In genomic region chr13:40103864-40104263, GRCh38 we compare ENCODE assay signal across 17 cellular contexts.
DNase-seq lines count a peak whose midpoint lies in the region; ATAC-seq and TF ChIP-seq lines count a peak whose summit lies in the region.
"Had no signal": no experiment of that assay in that cellular context is flagged by ENCODE, and none has a peak within 500 bp of the region (broad histone marks: within the 10 kb centered on the region; RNA-seq: fewer than 3 reads in every experiment).

No MANE protein-coding gene starts in this region.

- peak overlapping the region; percentile 89 for H3K27ac Mint-ChIP-seq in activated CD8-positive, alpha-beta T cell treated with anti-CD3 and anti-CD28 coated beads for 36 hours
- no peak overlapping the region for H3K27ac Mint-ChIP-seq in activated CD8-positive, alpha-beta T cell treated with anti-CD3 and anti-CD28 coated beads, Interleukin-2, amount 10 ng/mL, durations not matched to agents 7 days and 5 days
- peak overlapping the region; percentile 45 for H3K27ac Mint-ChIP-seq in activated T-helper 1 cell treated with anti-CD3 and anti-CD28 coated beads, Interleukin-12 subunit alpha, Interleukin-12 subunit beta, Interleukin-2, Interleukin-4 antibody, amounts not matched to agents 30 ng/mL and 10 ng/mL and 1 ng/mL, durations not matched to agents 14 hours and 24 hours and 36 hours
- no peak overlapping the region for H3K27ac Mint-ChIP-seq in CD14-positive monocyte

- POLR2A ChIA-PET in activated CD8-positive, alpha-beta T cell treated with anti-CD3 and anti-CD28 coated beads for 36 hours (lab: Charles Lee): no interaction called here
- POLR2A ChIA-PET in activated CD8-positive, alpha-beta T cell treated with anti-CD3 and anti-CD28 coated beads, Interleukin-2, amount 10 ng/mL, durations not matched to agents 7 days and 5 days (lab: Charles Lee): interaction anchor here (2.1 kb wide), 1 partner anchor 83 kb away, joined by 4 read pairs; no protein-coding TSS in a partner anchor

- peaks cover 18% of the 10 kb centered on the region for H3K4me1 ChIP-seq in ACC112 (ENCODE audit: control insufficient read depth, insufficient read depth, low read length, unreplicated experiment)
- H3K4me1 ChIP-seq in mucosa of descending colon (ENCODE audit: low read depth): peaks cover 3% of the 10 kb centered on the region

- peaks cover 35% of the 10 kb centered on the region for H3K4me1 Mint-ChIP-seq in activated CD8-positive, alpha-beta T cell treated with anti-CD3 and anti-CD28 coated beads for 36 hours (ENCODE audit: low read depth)
- H3K4me1 Mint-ChIP-seq in activated CD8-positive, alpha-beta T cell treated with anti-CD3 and anti-CD28 coated beads, Interleukin-2, amount 10 ng/mL, durations not matched to agents 7 days and 5 days (ENCODE audit: low read depth): peaks cover 21% of the 10 kb centered on the region
- peaks cover 67% of the 10 kb centered on the region for H3K4me1 Mint-ChIP-seq in activated T-helper 1 cell treated with anti-CD3 and anti-CD28 coated beads, Interleukin-12 subunit alpha, Interleukin-12 subunit beta, Interleukin-2, Interleukin-4 antibody, amounts not matched to agents 30 ng/mL and 10 ng/mL and 1 ng/mL, durations not matched to agents 14 hours and 24 hours and 36 hours (ENCODE audit: low read depth)
- H3K4me1 Mint-ChIP-seq in CD14-positive monocyte: peaks cover under 1% of the 10 kb centered on the region

- no peak overlapping the region for H3K4me3 Mint-ChIP-seq in activated CD8-positive, alpha-beta T cell treated with anti-CD3 and anti-CD28 coated beads for 36 hours
- no peak overlapping the region for H3K4me3 Mint-ChIP-seq in activated CD8-positive, alpha-beta T cell treated with anti-CD3 and anti-CD28 coated beads, Interleukin-2, amount 10 ng/mL, durations not matched to agents 7 days and 5 days
- no peak overlapping the region for H3K4me3 Mint-ChIP-seq in activated T-helper 1 cell treated with anti-CD3 and anti-CD28 coated beads, Interleukin-12 subunit alpha, Interleukin-12 subunit beta, Interleukin-2, Interleukin-4 antibody, amounts not matched to agents 30 ng/mL and 10 ng/mL and 1 ng/mL, durations not matched to agents 14 hours and 24 hours and 36 hours
- no peak overlapping the region for H3K4me3 Mint-ChIP-seq in CD14-positive monocyte

- peaks cover 12% of the 10 kb centered on the region for H3K9me3 Mint-ChIP-seq in activated CD8-positive, alpha-beta T cell treated with anti-CD3 and anti-CD28 coated beads for 36 hours
- peaks cover 10% of the 10 kb centered on the region for H3K9me3 Mint-ChIP-seq in activated CD8-positive, alpha-beta T cell treated with anti-CD3 and anti-CD28 coated beads, Interleukin-2, amount 10 ng/mL, durations not matched to agents 7 days and 5 days (ENCODE audit: insufficient read depth)
- H3K9me3 Mint-ChIP-seq in activated T-helper 1 cell treated with anti-CD3 and anti-CD28 coated beads, Interleukin-12 subunit alpha, Interleukin-12 subunit beta, Interleukin-2, Interleukin-4 antibody, amounts not matched to agents 30 ng/mL and 10 ng/mL and 1 ng/mL, durations not matched to agents 14 hours and 24 hours and 36 hours: peaks cover 8% of the 10 kb centered on the region
- peaks cover 1 to 10% (median 3%) of the 10 kb centered on the region in 7 donors for H3K9me3 Mint-ChIP-seq in CD14-positive monocyte

- no peak for TF ChIP-seq CTCF in activated CD8-positive, alpha-beta T cell treated with anti-CD3 and anti-CD28 coated beads for 36 hours (IDR thresholded peaks at IDR 0.05)
- TF ChIP-seq CTCF in mucosa of descending colon (IDR thresholded peaks at IDR 0.05) (no peak), CD14-positive monocyte (IDR thresholded peaks at IDR 0.05) (no peak)

- DNase-seq in activated CD8-positive, alpha-beta T cell treated with anti-CD3 and anti-CD28 coated beads for 36 hours: no peak
- no peak for DNase-seq in activated CD8-positive, alpha-beta T cell treated with anti-CD3 and anti-CD28 coated beads, Interleukin-2, amount 10 ng/mL, durations not matched to agents 7 days and 5 days
- no peak for DNase-seq in activated T-helper 1 cell treated with anti-CD3 and anti-CD28 coated beads, Interleukin-12 subunit alpha, Interleukin-12 subunit beta, Interleukin-2, Interleukin-4 antibody, amounts not matched to agents 30 ng/mL and 10 ng/mL and 1 ng/mL, durations not matched to agents 14 hours and 24 hours and 36 hours (ENCODE audit: low spot score)
- no peak for DNase-seq in mucosa of descending colon
- no peak for DNase-seq in SIG-M5 treated with dmso at 0.1 percent for 504 hours (lab: John Stamatoyannopoulos, UW; ENCODE audit: unreplicated experiment)
- no peak for DNase-seq in CD14-positive monocyte (ENCODE audit: low spot score)
- DNase-seq: DMS 273 treated with DMSO at 0.1 percent for 48 hours, GOT3, KBM-7, NCI-H1417 treated with DMSO at 0.1 percent for 48 hours, NCI-H1930, NCI-H2171 treated with DMSO at 0.1 percent for 48 hours, NCI-H446 treated with DMSO at 0.1 percent for 48 hours, NCI-H748 treated with DMSO at 0.1 percent for 48 hours had no signal

- CTCF ChIA-PET in activated CD8-positive, alpha-beta T cell treated with anti-CD3 and anti-CD28 coated beads for 36 hours (lab: Charles Lee): interaction anchor here (0.8 to 1.9 kb wide), 2 partner anchors 13 to 34 kb away, joined by 3 to 4 read pairs; no protein-coding TSS in a partner anchor
- CTCF ChIA-PET in activated CD8-positive, alpha-beta T cell treated with anti-CD3 and anti-CD28 coated beads, Interleukin-2, amount 10 ng/mL, durations not matched to agents 7 days and 5 days (lab: Charles Lee): interaction anchor here (1.1 to 1.6 kb wide), 2 partner anchors 32 to 83 kb away, joined by 3 read pairs; no protein-coding TSS in a partner anchor

- H3K27ac ChIP-seq in ACC112 (ENCODE audit: low read depth, low read length): peak overlapping the region; percentile 77
- H3K27ac ChIP-seq: C4-2B, RWPE1 had no signal

- intact Hi-C loops in activated CD8-positive, alpha-beta T cell treated with anti-CD3 and anti-CD28 coated beads for 36 hours (cut with micrococcal nuclease): loop anchor here (5.0 kb wide), 1 partner anchor 43 kb away; no protein-coding TSS in a partner anchor
- intact Hi-C loops in activated T-helper 1 cell treated with anti-CD3 and anti-CD28 coated beads, Interleukin-12 subunit alpha, Interleukin-12 subunit beta, Interleukin-2, Interleukin-4 antibody, amounts not matched to agents 30 ng/mL and 10 ng/mL and 1 ng/mL, durations not matched to agents 14 hours and 24 hours and 36 hours (cut with micrococcal nuclease): loop anchor here (1.0 to 10.0 kb wide), 12 partner anchors 28 to 661 kb away; no protein-coding TSS in a partner anchor
- intact Hi-C loops in mucosa of descending colon (cut with DNase I, micrococcal nuclease): no loop called here
- intact Hi-C loops in CD14-positive monocyte (cut with micrococcal nuclease): no loop called here

- ATAC-seq in activated CD8-positive, alpha-beta T cell treated with anti-CD3 and anti-CD28 coated beads for 36 hours: no peak
- ATAC-seq in activated CD8-positive, alpha-beta T cell treated with anti-CD3 and anti-CD28 coated beads, Interleukin-2, amount 10 ng/mL, durations not matched to agents 7 days and 5 days: no peak
- ATAC-seq in mucosa of descending colon: peak; percentile 52

- H2AFZ ChIP-seq in ACC112 (ENCODE audit: low read length, unreplicated experiment): no peak overlapping the region

- H3K36me3 ChIP-seq in ACC112 (ENCODE audit: insufficient read depth, low read length): no peaks in the 10 kb centered on the region
- H3K36me3 ChIP-seq in mucosa of descending colon (ENCODE audit: low read depth): no peaks in the 10 kb centered on the region

- H3K4me3 ChIP-seq in ACC112 (ENCODE audit: low read depth, low read length) (no peak overlapping the region), mucosa of descending colon (no peak overlapping the region)

- peaks cover 10% of the 10 kb centered on the region for H3K36me3 Mint-ChIP-seq in activated CD8-positive, alpha-beta T cell treated with anti-CD3 and anti-CD28 coated beads for 36 hours (ENCODE audit: low read depth)
- peaks cover 10% of the 10 kb centered on the region for H3K36me3 Mint-ChIP-seq in activated CD8-positive, alpha-beta T cell treated with anti-CD3 and anti-CD28 coated beads, Interleukin-2, amount 10 ng/mL, durations not matched to agents 7 days and 5 days (ENCODE audit: low read depth)
- H3K36me3 Mint-ChIP-seq in activated T-helper 1 cell treated with anti-CD3 and anti-CD28 coated beads, Interleukin-12 subunit alpha, Interleukin-12 subunit beta, Interleukin-2, Interleukin-4 antibody, amounts not matched to agents 30 ng/mL and 10 ng/mL and 1 ng/mL, durations not matched to agents 14 hours and 24 hours and 36 hours (ENCODE audit: low read depth): peaks cover 4% of the 10 kb centered on the region
- no peaks in the 10 kb centered on the region for H3K36me3 Mint-ChIP-seq in CD14-positive monocyte

- no peaks in the 10 kb centered on the region for H3K27me3 Mint-ChIP-seq in activated CD8-positive, alpha-beta T cell treated with anti-CD3 and anti-CD28 coated beads for 36 hours
- H3K27me3 Mint-ChIP-seq in activated CD8-positive, alpha-beta T cell treated with anti-CD3 and anti-CD28 coated beads, Interleukin-2, amount 10 ng/mL, durations not matched to agents 7 days and 5 days (ENCODE audit: low read depth): no peaks in the 10 kb centered on the region
- H3K27me3 Mint-ChIP-seq in activated T-helper 1 cell treated with anti-CD3 and anti-CD28 coated beads, Interleukin-12 subunit alpha, Interleukin-12 subunit beta, Interleukin-2, Interleukin-4 antibody, amounts not matched to agents 30 ng/mL and 10 ng/mL and 1 ng/mL, durations not matched to agents 14 hours and 24 hours and 36 hours (ENCODE audit: insufficient read depth): no peaks in the 10 kb centered on the region
- H3K27me3 Mint-ChIP-seq in CD14-positive monocyte (ENCODE audit: low read depth in 3 of 3): peaks cover 0 to 2% (median 0%) of the 10 kb centered on the region in 3 donors

- no peaks in the 10 kb centered on the region for H3K79me2 ChIP-seq in ACC112 (ENCODE audit: control insufficient read depth, insufficient read depth, low read length, unreplicated experiment)

- no peaks in the 10 kb centered on the region for H3K9me3 ChIP-seq in mucosa of descending colon

- no peaks in the 10 kb centered on the region for H3K27me3 ChIP-seq in ACC112 (ENCODE audit: insufficient read depth, low read length)

Comparison
In these comparisons a context has a peak if more than half of its experiments do, and no peak if none do; other contexts are left out.
1. H3K27ac Mint-ChIP-seq: peak in activated CD8-positive, alpha-beta T cell treated with anti-CD3 and anti-CD28 coated beads for 36 hours (single experiment) and activated T-helper 1 cell treated with anti-CD3 and anti-CD28 coated beads, Interleukin-12 subunit alpha, Interleukin-12 subunit beta, Interleukin-2, Interleukin-4 antibody, amounts not matched to agents 30 ng/mL and 10 ng/mL and 1 ng/mL, durations not matched to agents 14 hours and 24 hours and 36 hours (single experiment); none in activated CD8-positive, alpha-beta T cell treated with anti-CD3 and anti-CD28 coated beads, Interleukin-2, amount 10 ng/mL, durations not matched to agents 7 days and 5 days (single experiment) and CD14-positive monocyte (0 of 7).
2. intact Hi-C loops: an anchor here in activated CD8-positive, alpha-beta T cell treated with anti-CD3 and anti-CD28 coated beads for 36 hours (5.0 kb wide) and activated T-helper 1 cell treated with anti-CD3 and anti-CD28 coated beads, Interleukin-12 subunit alpha, Interleukin-12 subunit beta, Interleukin-2, Interleukin-4 antibody, amounts not matched to agents 30 ng/mL and 10 ng/mL and 1 ng/mL, durations not matched to agents 14 hours and 24 hours and 36 hours (1.0 to 10.0 kb wide); none called in mucosa of descending colon and CD14-positive monocyte.